ENCODE assay signal across 10 cellular contexts in genomic region chr7:136868496-136869005, GRCh38. TPM values are rescaled to one million over a fixed set of nuclear protein-coding genes. Genes with fewer than 3 reads are reported as not detected.
DNase-seq lines count a peak whose midpoint lies in the region; ATAC-seq, FAIRE-seq and TF ChIP-seq lines count a peak whose summit lies in the region.
"Had no signal": no experiment of that assay in that cellular context is flagged by ENCODE, and none has a peak within 500 bp of the region (broad histone marks: within the 10 kb centered on the region; RNA-seq: fewer than 3 reads in every experiment).

CHRM2 (plus strand) TSS chr7:136868652; CDS start chr7:137014866, 146,214 bp downstream.

- H3K27me3 Mint-ChIP-seq in WTC11 (ENCODE audit: low read depth) = peaks cover 64% of the 10 kb centered on the region
- H3K27me3 Mint-ChIP-seq in activated naive CD8-positive, alpha-beta T cell treated with anti-CD3 and anti-CD28 coated beads, Interleukin-2, amount 50 U/mL, for 24 hours = peaks cover 35% of the 10 kb centered on the region

- H3K27me3 ChIP-seq in left ventricle myocardium inferior (ENCODE audit: low read depth) = peaks cover 36% of the 10 kb centered on the region

- H3K9me3 Mint-ChIP-seq in WTC11 = no peaks in the 10 kb centered on the region
- H3K9me3 Mint-ChIP-seq in activated naive CD8-positive, alpha-beta T cell treated with anti-CD3 and anti-CD28 coated beads, Interleukin-2, amount 50 U/mL, for 24 hours = no peaks in the 10 kb centered on the region

- POLR2A ChIA-PET in WTC11 (lab: Charles Lee) = no interaction called here

- H3K4me1 Mint-ChIP-seq in WTC11 = peaks cover 31% of the 10 kb centered on the region
- H3K4me1 Mint-ChIP-seq in activated naive CD8-positive, alpha-beta T cell treated with anti-CD3 and anti-CD28 coated beads, Interleukin-2, amount 50 U/mL, for 24 hours = no peaks in the 10 kb centered on the region

- no peaks in the 10 kb centered on the region for H3K9me3 ChIP-seq in left ventricle myocardium inferior (replicated peaks)
- H3K9me3 ChIP-seq in kidney (ENCODE audit: control insufficient read depth in 1 of 2, low read length in 2 of 2) = no peaks in the 10 kb centered on the region

- ATAC-seq in WTC11 = peak; percentile 16
- no peak for ATAC-seq in activated naive CD8-positive, alpha-beta T cell treated with anti-CD3 and anti-CD28 coated beads, Interleukin-2, amount 50 U/mL, for 24 hours

- H3K36me3 ChIP-seq in left ventricle myocardium inferior (no peaks in the 10 kb centered on the region), kidney (ENCODE audit: control insufficient read depth in 1 of 2, insufficient read depth in 2 of 2, low read length in 2 of 2) (no peaks in the 10 kb centered on the region)

- H3K27ac ChIP-seq in left ventricle myocardium inferior (replicated peaks) (peak within 1 kb of the TSS; percentile 83), kidney (ENCODE audit: low read depth in 2 of 2, low read length in 2 of 2) (no peak within 1 kb of the TSS), substantia nigra (ENCODE audit: low read depth, low read length, poor library complexity, severe bottlenecking) (no peak within 1 kb of the TSS)
- H3K27ac ChIP-seq: epithelial cell of prostate had no signal

- H3K9ac ChIP-seq in kidney (ENCODE audit: low read length in 2 of 2) = no peak within 1 kb of the TSS

- H3K27ac Mint-ChIP-seq in WTC11 = no peak within 1 kb of the TSS
- H3K27ac Mint-ChIP-seq in activated naive CD8-positive, alpha-beta T cell treated with anti-CD3 and anti-CD28 coated beads, Interleukin-2, amount 50 U/mL, for 24 hours = no peak within 1 kb of the TSS

- H3K4me3 Mint-ChIP-seq in WTC11 = peak within 1 kb of the TSS; percentile 81
- H3K4me3 Mint-ChIP-seq in activated naive CD8-positive, alpha-beta T cell treated with anti-CD3 and anti-CD28 coated beads, Interleukin-2, amount 50 U/mL, for 24 hours = no peak within 1 kb of the TSS

- CTCF ChIA-PET in WTC11 (lab: Charles Lee) = interaction anchor here (1.4 to 1.8 kb wide), 3 partner anchors 15 to 723 kb away, joined by 4 to 5 read pairs (median 5); no protein-coding TSS in a partner anchor

- no peak for FAIRE-seq in kidney (lab: Jason Lieb, UNC)

- intact Hi-C loops in left ventricle myocardium inferior (cut with micrococcal nuclease) = no loop called here
- intact Hi-C loops in kidney (cut with DNase I) = no loop called here

- TF ChIP-seq CTCF in WTC11 (IDR thresholded peaks at IDR 0.05) = no peak
- TF ChIP-seq CTCF in left ventricle myocardium inferior (IDR thresholded peaks at IDR 0.05; ENCODE audit: borderline replicate concordance) = no peak
- TF ChIP-seq CTCF in kidney (IDR thresholded peaks at IDR 0.05; ENCODE audit: borderline replicate concordance, extremely low read depth, insufficient read depth) = no peak

- H3K36me3 Mint-ChIP-seq in WTC11 = no peaks in the 10 kb centered on the region
- H3K36me3 Mint-ChIP-seq in activated naive CD8-positive, alpha-beta T cell treated with anti-CD3 and anti-CD28 coated beads, Interleukin-2, amount 50 U/mL, for 24 hours (ENCODE audit: low read depth) = no peaks in the 10 kb centered on the region

- peaks cover 41% of the 10 kb centered on the region for H3K4me1 ChIP-seq in left ventricle myocardium inferior
- H3K4me1 ChIP-seq in kidney (ENCODE audit: control insufficient read depth in 1 of 2, insufficient read depth in 1 of 2, low read depth in 1 of 2, low read length in 2 of 2) = no peaks in the 10 kb centered on the region

- H3K4me3 ChIP-seq in left ventricle myocardium inferior = peak within 1 kb of the TSS; percentile 74
- no peak within 1 kb of the TSS for H3K4me3 ChIP-seq in kidney (ENCODE audit: low read length in 2 of 2)

- DNase-seq in H4 (ENCODE audit: low spot score) (peak; percentile 13), WTC11 (ENCODE audit: low spot score) (peak; percentile 15), left ventricle myocardium inferior (peak; percentile 26), putamen (ENCODE audit: low spot score) (peak; percentile 7), kidney (no peak), substantia nigra (lab: John Stamatoyannopoulos, UW) (no peak)
- no peak for DNase-seq in activated CD4-positive, CD25-positive, alpha-beta regulatory T cell (lab: John Stamatoyannopoulos, UW)
- DNase-seq in activated naive CD8-positive, alpha-beta T cell treated with anti-CD3 and anti-CD28 coated beads, Interleukin-2, amount 50 U/mL, for 24 hours = no peak
- DNase-seq: activated CD8-positive, alpha-beta memory T cell treated with anti-CD3 and anti-CD28 coated beads for 24 hours had no signal

TF ChIP-seq in WTC11, 78 proteins besides CTCF, POLR2A, EP300 and RAD21:
- no peak for TF ChIP-seq E2F4 (CRISPR knock-in tag; IDR thresholded peaks at IDR 0.05; ENCODE audit: borderline replicate concordance, low read depth)
- no peak for TF ChIP-seq NFYB (CRISPR knock-in tag; conservative IDR thresholded peaks at IDR 0.05; ENCODE audit: low read depth)
- peak; percentile 4; the same call in 1 of the 2 replicates for TF ChIP-seq MAX (CRISPR knock-in tag; IDR thresholded peaks at IDR 0.05)
TF ChIP-seq in WTC11: peak in this region for 1.

RNA-seq across cellular contexts. Expression of gene CHRM2, which starts in this region (rescaled TPM):
- 0.04 and 0.58 TPM in 2 replicates for total RNA-seq in H4 (2014; rRNA removed; shearing (Covaris generic))
- 0.05 to 0.76 TPM (median 0.15 TPM) in 3 replicates for total RNA-seq in WTC11 (2021)
- 76.2 TPM for total RNA-seq in left ventricle myocardium inferior
- total RNA-seq in kidney = not detected
- polyA plus RNA-seq in kidney (ENCODE audit: insufficient read depth, low read depth, low replicate concordance) = not detected

Comparison
In these comparisons a context has a peak if more than half of its experiments do, and no peak if none do; other contexts are left out.
1. RNA of gene CHRM2 (total RNA-seq): 76.2 TPM in left ventricle myocardium inferior (single experiment); 0.04 to 0.58 TPM in H4, 0.05 to 0.76 TPM in WTC11 and not detected in kidney (single experiment); every median in the first group is over 10 times any median in the second.
2. Peak in DNase-seq in H4; RNA of the gene not detected or under 1 TPM.
3. Peak in DNase-seq and ATAC-seq in WTC11; RNA of the gene not detected or under 1 TPM.
4. DNase-seq: peak in left ventricle myocardium inferior (single experiment) and putamen (single experiment); none in activated CD4-positive, CD25-positive, alpha-beta regulatory T cell (0 of 4), activated naive CD8-positive, alpha-beta T cell treated with anti-CD3 and anti-CD28 coated beads, Interleukin-2, amount 50 U/mL, for 24 hours (single experiment), kidney (single experiment) and substantia nigra (0 of 49).